In genomic region chr11:121467965-121468364, GRCh38 we compare ENCODE assay signal across 7 cellular contexts. TPM values are rescaled to one million over a fixed set of nuclear protein-coding genes. Genes with fewer than 3 reads are reported as not detected.
DNase-seq lines count a peak whose midpoint lies in the region; ATAC-seq and TF ChIP-seq lines count a peak whose summit lies in the region.

No MANE protein-coding gene starts in this region.

- peak overlapping the region; percentile 61 for H3K4me3 Mint-ChIP-seq in activated CD8-positive, alpha-beta T cell treated with anti-CD3 and anti-CD28 coated beads, Interleukin-2, amount 10 ng/mL, durations not matched to agents 7 days and 5 days
- H3K4me3 Mint-ChIP-seq in immature natural killer cell, result peak overlapping the region; percentile 76 to 88 (median 78)
- no peak overlapping the region for H3K4me3 Mint-ChIP-seq in Calu3 (ENCODE audit: low read depth, unreplicated experiment)

- ATAC-seq in GM19328 (IDR thresholded peaks at IDR 0.05; ENCODE audit: unreplicated experiment), result peak; percentile 55
- peak; percentile 51 for ATAC-seq in HG03354 (IDR thresholded peaks at IDR 0.05; ENCODE audit: poor library complexity, severe bottlenecking, unreplicated experiment)
- ATAC-seq in activated CD8-positive, alpha-beta T cell treated with anti-CD3 and anti-CD28 coated beads, Interleukin-2, amount 10 ng/mL, durations not matched to agents 7 days and 5 days, result peak; percentile 68
- ATAC-seq in stimulated activated naive CD8-positive, alpha-beta T cell treated with anti-CD3 and anti-CD28 coated beads, Interleukin-15, Interleukin-2, amounts not matched to agents 100 U/mL and 50 U/mL, for 24 hours, result peak; percentile 42

- no peaks in the 10 kb centered on the region for H3K27me3 Mint-ChIP-seq in activated CD8-positive, alpha-beta T cell treated with anti-CD3 and anti-CD28 coated beads, Interleukin-2, amount 10 ng/mL, durations not matched to agents 7 days and 5 days (ENCODE audit: low read depth)
- H3K27me3 Mint-ChIP-seq in immature natural killer cell (ENCODE audit: low read depth in 3 of 3), result peaks cover 0 to 32% (median 21%) of the 10 kb centered on the region in 3 donors
- H3K27me3 Mint-ChIP-seq in Calu3 (ENCODE audit: unreplicated experiment), result no peaks in the 10 kb centered on the region

- peaks cover 53% of the 10 kb centered on the region for H3K36me3 Mint-ChIP-seq in activated CD8-positive, alpha-beta T cell treated with anti-CD3 and anti-CD28 coated beads, Interleukin-2, amount 10 ng/mL, durations not matched to agents 7 days and 5 days (ENCODE audit: low read depth)
- H3K36me3 Mint-ChIP-seq in immature natural killer cell, result peaks cover 13 to 37% (median 28%) of the 10 kb centered on the region in 3 donors
- no peaks in the 10 kb centered on the region for H3K36me3 Mint-ChIP-seq in Calu3 (ENCODE audit: insufficient read depth, unreplicated experiment)

- POLR2A ChIA-PET in activated CD8-positive, alpha-beta T cell treated with anti-CD3 and anti-CD28 coated beads, Interleukin-2, amount 10 ng/mL, durations not matched to agents 7 days and 5 days (lab: Charles Lee), result interaction anchor here (1.0 to 10.3 kb wide), 7 partner anchors 8 to 108 kb away, joined by 3 to 156 read pairs (median 3); partner anchors contain the start of genes SORL1 and SORL1-AS1
- POLR2A ChIA-PET in HEK293T (lab: Yijun Ruan, JAX), result no interaction called here

- intact Hi-C loops in Calu3 (cut with micrococcal nuclease; ENCODE audit: unreplicated experiment), result loop anchor here (10.0 kb wide), 2 partner anchors 87 to 143 kb away; no protein-coding TSS in a partner anchor

- CTCF ChIA-PET in activated CD8-positive, alpha-beta T cell treated with anti-CD3 and anti-CD28 coated beads, Interleukin-2, amount 10 ng/mL, durations not matched to agents 7 days and 5 days (lab: Charles Lee), result interaction anchor here (0.7 to 7.9 kb wide), 8 partner anchors 8 to 148 kb away, joined by 3 to 90 read pairs (median 4); partner anchors contain the start of genes SORL1 and SORL1-AS1
- CTCF ChIA-PET in Calu3 (lab: Charles Lee), result no interaction called here
- CTCF ChIA-PET in HEK293T (lab: Yijun Ruan, JAX), result no interaction called here

- peak; percentile 82 for DNase-seq in activated CD8-positive, alpha-beta T cell treated with anti-CD3 and anti-CD28 coated beads, Interleukin-2, amount 10 ng/mL, durations not matched to agents 7 days and 5 days
- DNase-seq in immature natural killer cell (peak; percentile 70 to 77 (median 76)), Calu3 (no peak), HEK293T (ENCODE audit: extremely low spot score) (no peak)
- DNase-seq in stimulated activated naive CD8-positive, alpha-beta T cell treated with anti-CD3 and anti-CD28 coated beads, Interleukin-15, Interleukin-2, amounts not matched to agents 100 U/mL and 50 U/mL, for 24 hours, result peak; percentile 82

- peak overlapping the region; percentile 83 for H3K27ac Mint-ChIP-seq in activated CD8-positive, alpha-beta T cell treated with anti-CD3 and anti-CD28 coated beads, Interleukin-2, amount 10 ng/mL, durations not matched to agents 7 days and 5 days
- peak overlapping the region; percentile 95 to 99 (median 96) for H3K27ac Mint-ChIP-seq in immature natural killer cell
- no peak overlapping the region for H3K27ac Mint-ChIP-seq in Calu3 (ENCODE audit: unreplicated experiment)

- no peak for TF ChIP-seq CTCF in Calu3 (IDR thresholded peaks at IDR 0.05; ENCODE audit: unreplicated experiment)

- peaks cover 92% of the 10 kb centered on the region for H3K4me1 Mint-ChIP-seq in activated CD8-positive, alpha-beta T cell treated with anti-CD3 and anti-CD28 coated beads, Interleukin-2, amount 10 ng/mL, durations not matched to agents 7 days and 5 days (ENCODE audit: low read depth)
- peaks cover 100% of the 10 kb centered on the region in 2 donors for H3K4me1 Mint-ChIP-seq in immature natural killer cell
- peaks cover 19% of the 10 kb centered on the region for H3K4me1 Mint-ChIP-seq in Calu3 (ENCODE audit: low read depth, unreplicated experiment)

- no TSS peak for BruUV-seq in Calu3 (replicated peaks; lab: Mats Ljungman, UMichigan)

- no peaks in the 10 kb centered on the region for H3K9me3 Mint-ChIP-seq in activated CD8-positive, alpha-beta T cell treated with anti-CD3 and anti-CD28 coated beads, Interleukin-2, amount 10 ng/mL, durations not matched to agents 7 days and 5 days (ENCODE audit: insufficient read depth)
- H3K9me3 Mint-ChIP-seq in immature natural killer cell, result no peaks in the 10 kb centered on the region
- no peaks in the 10 kb centered on the region for H3K9me3 Mint-ChIP-seq in Calu3 (ENCODE audit: low read depth, unreplicated experiment)

TF ChIP-seq in HEK293T, 16 proteins besides CTCF, POLR2A, EP300 and RAD21:
- TF ChIP-seq FOXA1 (IDR thresholded peaks at IDR 0.05) (no peak), HDGF (IDR thresholded peaks at IDR 0.05; ENCODE audit: borderline replicate concordance) (no peak), L3MBTL2 (conservative IDR thresholded peaks at IDR 0.05) (no peak), TARDBP (IDR thresholded peaks at IDR 0.05) (no peak), CTBP1 (IDR thresholded peaks at IDR 0.05; ENCODE audit: borderline replicate concordance) (no peak)

RNA-seq across cellular contexts. Expression of gene SORL1, which starts 15.9 kb away (rescaled TPM):
- total RNA-seq in activated CD8-positive, alpha-beta T cell treated with anti-CD3 and anti-CD28 coated beads, Interleukin-2, amount 10 ng/mL, durations not matched to agents 7 days and 5 days, result 100 to 1,000 TPM in 1 of 2 experiments, 10 to 100 TPM in 1; 98.9 to 107 TPM
- 100 to 1,000 TPM; 125 to 281 (median 189) TPM for polyA plus RNA-seq in immature natural killer cell
- 5.9 and 6.1 TPM in 2 replicates for total RNA-seq in Calu3 (2022)

Comparison
In these comparisons a context has a peak if more than half of its experiments do, and no peak if none do; other contexts are left out.
1. DNase-seq: peak in activated CD8-positive, alpha-beta T cell treated with anti-CD3 and anti-CD28 coated beads, Interleukin-2, amount 10 ng/mL, durations not matched to agents 7 days and 5 days (single experiment), immature natural killer cell (3 of 3) and stimulated activated naive CD8-positive, alpha-beta T cell treated with anti-CD3 and anti-CD28 coated beads, Interleukin-15, Interleukin-2, amounts not matched to agents 100 U/mL and 50 U/mL, for 24 hours (single experiment); none in Calu3 (single experiment) and HEK293T (single experiment).
2. RNA of gene SORL1, which starts 15.9 kb away (total RNA-seq): 98.9 to 107 TPM in activated CD8-positive, alpha-beta T cell treated with anti-CD3 and anti-CD28 coated beads, Interleukin-2, amount 10 ng/mL, durations not matched to agents 7 days and 5 days; 5.9 to 6.1 TPM in Calu3; every median in the first group is over 10 times any median in the second.
3. Peak in every context shown above with its lines, with median percentiles within 50 percentile points of each other: ATAC-seq.